Comparison of ENCODE assay signal across 17 cellular contexts in the genomic region with DNA sequence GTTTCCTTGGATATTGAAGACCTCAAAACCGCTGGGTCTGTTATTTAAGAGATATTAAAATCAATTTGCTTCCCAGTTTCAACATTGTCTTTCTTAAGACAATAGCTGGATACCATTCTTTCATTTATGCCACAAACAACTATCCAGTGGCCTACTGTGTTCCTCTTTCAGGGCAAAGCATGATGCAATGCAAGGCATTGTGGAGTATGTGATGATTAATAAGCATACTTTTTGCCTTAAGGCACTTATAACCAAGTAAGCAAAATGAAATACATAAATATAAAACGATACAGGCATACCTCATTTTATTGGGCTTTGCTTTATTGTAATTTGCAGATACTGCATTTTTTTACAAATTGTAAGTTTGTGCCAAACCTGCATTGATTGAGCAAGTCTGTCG.
DNase-seq lines count a peak whose midpoint lies in the region; ATAC-seq and TF ChIP-seq lines count a peak whose summit lies in the region.
"Had no signal": no experiment of that assay in that cellular context is flagged by ENCODE, and none has a peak within 500 bp of the region (broad histone marks: within the 10 kb centered on the region; RNA-seq: fewer than 3 reads in every experiment).

No MANE protein-coding gene starts in this region.

- no peaks in the 10 kb centered on the region for H3K36me3 ChIP-seq in RWPE2 (ENCODE audit: low read depth)
- H3K36me3 ChIP-seq: MG63, stomach had no signal

- H3K4me1 ChIP-seq in RWPE2 (ENCODE audit: insufficient read depth, poor library complexity, severe bottlenecking) = peaks cover 38% of the 10 kb centered on the region
- H3K4me1 ChIP-seq: stomach had no signal

- ATAC-seq in RWPE2 (ENCODE audit: low read depth) = peak; percentile 77

- no peak overlapping the region for H3K4me3 ChIP-seq in RWPE2 (ENCODE audit: severe bottlenecking)
- H3K4me3 ChIP-seq: MG63, stomach had no signal

- peak; percentile 18 for DNase-seq in AG09319 (ENCODE audit: extremely low read depth, low read depth)
- DNase-seq in HS-5 (ENCODE audit: low read depth) = peak; percentile 60
- no peak for DNase-seq in RWPE2 (ENCODE audit: low spot score)
- DNase-seq in fibroblast of peridontal ligament (ENCODE audit: extremely low read depth) = peak; percentile 55
- no peak for DNase-seq in NCI-H2081 (lab: John Stamatoyannopoulos, UW)
- DNase-seq in activated T-cell treated with anti-CD3 and anti-CD28 coated beads for 4 hours = no peak
- DNase-seq in NCI-H1694 treated with DMSO at 0.1 percent for 48 hours (lab: John Stamatoyannopoulos, UW) = no peak
- DNase-seq in NCI-H1105 treated with DMSO at 0.1 percent for 48 hours (lab: John Stamatoyannopoulos, UW) = no peak
- DNase-seq: caudate nucleus; CD8-positive, alpha-beta memory T cell; DND-41; effector CD4-positive, alpha-beta T cell; MG63; NCI-H748 treated with DMSO at 0.1 percent for 48 hours; stimulated activated CD4-positive, alpha-beta T cell treated with anti-CD3 and anti-CD28 coated beads, Interleukin-1b, Interleukin-23, amount 100 ng/mL, for 48 hours; stomach had no signal

- no peaks in the 10 kb centered on the region for H3K9me3 ChIP-seq in RWPE2 (ENCODE audit: severe bottlenecking)

- peak overlapping the region; percentile 59 for H3K27ac ChIP-seq in RWPE2 (ENCODE audit: poor library complexity, severe bottlenecking)
- H3K27ac ChIP-seq: stomach, VCaP had no signal

- no peaks in the 10 kb centered on the region for H3K27me3 ChIP-seq in RWPE2 (ENCODE audit: insufficient read depth, poor library complexity, severe bottlenecking)
- H3K27me3 ChIP-seq: MG63, stomach had no signal

- TF ChIP-seq CTCF in AG09319 (IDR thresholded peaks at IDR 0.05; ENCODE audit: low read depth, low read length) (no peak), RWPE2 (IDR thresholded peaks at IDR 0.05; ENCODE audit: poor library complexity, severe bottlenecking) (no peak)

Comparison
In these comparisons a context has a peak if more than half of its experiments do, and no peak if none do; other contexts are left out.
1. DNase-seq: peak in AG09319 (single experiment), HS-5 (single experiment) and fibroblast of peridontal ligament (single experiment); none in RWPE2 (single experiment), NCI-H2081 (0 of 2), activated T-cell treated with anti-CD3 and anti-CD28 coated beads for 4 hours (single experiment), NCI-H1694 treated with DMSO at 0.1 percent for 48 hours (single experiment) and NCI-H1105 treated with DMSO at 0.1 percent for 48 hours (single experiment).